Comparison of ENCODE assay signal across 7 cellular contexts in genomic region chr12:75944097-75944904, GRCh38.
DNase-seq lines count a peak whose midpoint lies in the region; ATAC-seq, FAIRE-seq and TF ChIP-seq lines count a peak whose summit lies in the region.

No MANE protein-coding gene starts in this region.

- no peaks in the 10 kb centered on the region for H3K9me3 Mint-ChIP-seq in activated B cell treated with CpG ODN at 0.5 μM for 24 hours

- in situ Hi-C loops in G401 (cut with HindIII; ENCODE audit: low sequenced_read_pairs) = no loop called here

- ATAC-seq in GM21737 (IDR thresholded peaks at IDR 0.05; ENCODE audit: unreplicated experiment) (peak; percentile 92), activated B cell treated with CpG ODN at 0.5 μM for 24 hours (ENCODE audit: low read depth) (peak; percentile 88)

- no peaks in the 10 kb centered on the region for H3K36me3 ChIP-seq in HUES64 (ENCODE audit: insufficient read depth, low read length)
- H3K36me3 ChIP-seq in skeletal muscle satellite cell (ENCODE audit: insufficient read depth, low read length) = no peaks in the 10 kb centered on the region

- WGBS in HUES64 = 62% methylated on average over 1 of the region's 1 CpG

- H3K9me3 ChIP-seq in HUES64 (ENCODE audit: insufficient read depth, low read depth, low read length) (peaks cover 5% of the 10 kb centered on the region), skeletal muscle satellite cell (replicated peaks; ENCODE audit: low read length) (no peaks in the 10 kb centered on the region)

- CTCF ChIA-PET in activated B cell treated with CpG ODN at 0.5 μM for 24 hours (lab: Charles Lee) = interaction anchor here (0.9 to 1.0 kb wide), 2 partner anchors 13 to 92 kb away, joined by 3 read pairs; no protein-coding TSS in a partner anchor

- no peak for TF ChIP-seq CTCF in activated B cell treated with CpG ODN at 0.5 μM for 24 hours (IDR thresholded peaks at IDR 0.05)

- intact Hi-C loops in activated B cell treated with CpG ODN at 0.5 μM for 24 hours (cut with micrococcal nuclease) = loop anchor here (1.0 kb wide), 3 partner anchors 10 to 87 kb away; partner anchors contain the start of gene PHLDA1

- H3K9ac ChIP-seq in HUES64 (ENCODE audit: low read depth, low read length) (peak overlapping the region; percentile 65), skeletal muscle satellite cell (ENCODE audit: low read depth, low read length) (peak overlapping the region; percentile 59)

- peak overlapping the region; percentile 71 for H3K4me2 ChIP-seq in skeletal muscle satellite cell (ENCODE audit: low read length)

- no peaks in the 10 kb centered on the region for H3K27me3 Mint-ChIP-seq in activated B cell treated with CpG ODN at 0.5 μM for 24 hours

- H3K4me3 ChIP-seq in HUES64 (ENCODE audit: low read length) = 0 out of 2 replicates have a peak overlapping the region, but pooled peaks have one; percentile 12
- peak overlapping the region; percentile 21 for H3K4me3 ChIP-seq in skeletal muscle satellite cell (ENCODE audit: low read length)

- DNase-seq in GM12892 (ENCODE audit: insufficient read length) (no peak), activated B cell treated with CpG ODN at 0.5 μM for 24 hours (no peak), globus pallidus (ENCODE audit: low spot score) (peak; percentile 7), G401 (ENCODE audit: low spot score) (no peak)

- peaks cover 18% of the 10 kb centered on the region for H3K4me1 Mint-ChIP-seq in activated B cell treated with CpG ODN at 0.5 μM for 24 hours

- H3K27ac ChIP-seq in HUES64 (ENCODE audit: low read depth, low read length) = peak overlapping the region; percentile 98

- TF ChIP-seq POLR2A in GM12892 (IDR thresholded peaks at IDR 0.05; ENCODE audit: low read depth, low read length) = no peak

- H3K4me1 ChIP-seq in HUES64 (ENCODE audit: insufficient read depth, low read length) = peaks cover 18% of the 10 kb centered on the region
- peaks cover 27% of the 10 kb centered on the region for H3K4me1 ChIP-seq in skeletal muscle satellite cell (ENCODE audit: control insufficient read depth, insufficient read depth, low read length)

- no peaks in the 10 kb centered on the region for H3K36me3 Mint-ChIP-seq in activated B cell treated with CpG ODN at 0.5 μM for 24 hours (ENCODE audit: low read depth)

- H3K27me3 ChIP-seq in HUES64 (ENCODE audit: insufficient read depth, low read length) = no peaks in the 10 kb centered on the region
- no peaks in the 10 kb centered on the region for H3K27me3 ChIP-seq in skeletal muscle satellite cell (ENCODE audit: control insufficient read depth, insufficient read depth, low read length)

- H3K27ac Mint-ChIP-seq in activated B cell treated with CpG ODN at 0.5 μM for 24 hours = peak overlapping the region; percentile 83

- POLR2A ChIA-PET in activated B cell treated with CpG ODN at 0.5 μM for 24 hours (lab: Charles Lee) = interaction anchor here (0.9 to 1.3 kb wide), 2 partner anchors 34 to 87 kb away, joined by 3 to 6 read pairs; partner anchors contain the start of gene PHLDA1

- FAIRE-seq in GM12892 (lab: Jason Lieb, UNC) = peak; percentile 90

- peak overlapping the region; percentile 56 for H3K4me3 Mint-ChIP-seq in activated B cell treated with CpG ODN at 0.5 μM for 24 hours
